20 cellular contexts compared by ENCODE assay signal in genomic region chr14:73438993-73439392, GRCh38. TPM values are rescaled to one million over a fixed set of nuclear protein-coding genes. Genes with fewer than 3 reads are reported as not detected.
DNase-seq lines count a peak whose midpoint lies in the region; ATAC-seq and TF ChIP-seq lines count a peak whose summit lies in the region.
"Had no signal": no experiment of that assay in that cellular context is flagged by ENCODE, and none has a peak within 500 bp of the region (broad histone marks: within the 10 kb centered on the region; RNA-seq: fewer than 3 reads in every experiment).

No MANE protein-coding gene starts in this region.

- WGBS in SK-N-SH (ENCODE audit: low lambda C conversion rate): 50% methylated on average over 2 of the region's 2 CpGs

- POLR2A ChIA-PET in SK-N-SH (lab: Yijun Ruan, JAX): no interaction called here

- CTCF ChIA-PET in SK-N-SH (lab: Yijun Ruan, JAX): interaction anchor here (1.7 kb wide), 1 partner anchor 30 kb away, joined by 3 read pairs; no protein-coding TSS in a partner anchor

- ATAC-seq in SK-N-SH treated with all-trans-retinoic acid at 6 μM for 48 hours: no peak

- peaks cover 2 to 7% of the 10 kb centered on the region in 2 experiments; a peak in 3 of 4 replicates for H3K4me1 ChIP-seq in SK-N-SH (ENCODE audit: control insufficient read depth in 1 of 2, insufficient read depth in 2 of 2, low read depth in 1 of 2, low read length in 1 of 2)

- TF ChIP-seq RAD21 in SK-N-SH (IDR thresholded peaks at IDR 0.05; ENCODE audit: low read length): no peak

- H2AFZ ChIP-seq in SK-N-SH (ENCODE audit: low read depth): no peak overlapping the region
- H2AFZ ChIP-seq: GM23248 had no signal

- H3F3A ChIP-seq in SK-N-SH (replicated peaks; ENCODE audit: insufficient read depth): no peaks in the 10 kb centered on the region

- H3K4me3 ChIP-seq in SK-N-SH (ENCODE audit: low read depth in 2 of 2, low read length in 1 of 2): no peak overlapping the region
- H3K4me3 ChIP-seq: GM23248 had no signal

- DNase-seq in SK-N-SH: no peak
- DNase-seq in dermis blood vessel endothelial cell: peak; percentile 32
- DNase-seq in medulla oblongata (ENCODE audit: extremely low spot score): peak; percentile 54
- DNase-seq in pons (ENCODE audit: low spot score): peak; percentile 28
- no peak for DNase-seq in hippocampal formation (lab: John Stamatoyannopoulos, UW)
- DNase-seq in caudate nucleus (lab: John Stamatoyannopoulos, UW): no peak
- no peak for DNase-seq in AML-193 (lab: John Stamatoyannopoulos, UW)
- DNase-seq: ACHN; C1 segment of cervical spinal cord; Calu3; CD4-positive, alpha-beta memory T cell; COR-L47; DMS53; DMS79 treated with DMSO at 0.1 percent for 48 hours; GF-D8; GM23248; H7; HCEC 1CT had no signal

- H3K4me2 ChIP-seq in SK-N-SH: 0 out of 2 replicates have a peak overlapping the region, but pooled peaks have one; percentile 14

- TF ChIP-seq EP300 in SK-N-SH (IDR thresholded peaks at IDR 0.05; ENCODE audit: borderline replicate concordance in 1 of 2, low read depth in 1 of 2, low read length in 1 of 2): no peak

- H3K27ac ChIP-seq in SK-N-SH (ENCODE audit: low read depth in 2 of 2, low read length in 1 of 2): peak overlapping the region in 1 of 2 experiments; percentile 29; a peak in 1 of 4 replicates
- H3K27ac ChIP-seq in caudate nucleus (ENCODE audit: low read depth, low read length): no peak overlapping the region
- H3K27ac ChIP-seq: 22Rv1, GM23248 had no signal

- no peaks in the 10 kb centered on the region for H3K27me3 ChIP-seq in SK-N-SH (ENCODE audit: insufficient read depth)

- H4K20me1 ChIP-seq in SK-N-SH (ENCODE audit: insufficient read depth): peaks cover 70% of the 10 kb centered on the region

- peaks cover 0 to 7% of the 10 kb centered on the region in 2 experiments for H3K36me3 ChIP-seq in SK-N-SH (replicated peaks in 1 of 2; ENCODE audit: control insufficient read depth in 1 of 2, insufficient read depth in 2 of 2, low read length in 1 of 2)

- no peak for TF ChIP-seq CTCF in SK-N-SH (IDR thresholded peaks at IDR 0.05)

- peaks cover 96% of the 10 kb centered on the region for H3K79me2 ChIP-seq in SK-N-SH (ENCODE audit: insufficient read depth)

- no peaks in the 10 kb centered on the region for H3K9me3 ChIP-seq in SK-N-SH

- no peaks in the 10 kb centered on the region for H3K9me2 ChIP-seq in SK-N-SH

- H3K9ac ChIP-seq in SK-N-SH: no peak overlapping the region
- H3K9ac ChIP-seq: GM23248 had no signal

TF ChIP-seq in SK-N-SH, 30 proteins besides CTCF, POLR2A, EP300 and RAD21 (continues in another document):
- TF ChIP-seq MEF2A (IDR thresholded peaks at IDR 0.05; ENCODE audit: borderline replicate concordance, low read depth) (no peak), TEAD4 (IDR thresholded peaks at IDR 0.05; ENCODE audit: borderline replicate concordance, insufficient read depth) (no peak), FOXJ3 (CRISPR knock-in tag; IDR thresholded peaks at IDR 0.05) (no peak), RXRA (IDR thresholded peaks at IDR 0.05; ENCODE audit: borderline replicate concordance, low read depth) (no peak), POLR2AphosphoS5 (IDR thresholded peaks at IDR 0.05; ENCODE audit: low read depth, low read length) (no peak), MXI1 (IDR thresholded peaks at IDR 0.05; ENCODE audit: low read depth, low read length) (no peak), SIN3A (IDR thresholded peaks at IDR 0.05; ENCODE audit: borderline replicate concordance, low read depth, low read length) (no peak), TAF1 (IDR thresholded peaks at IDR 0.05; ENCODE audit: borderline replicate concordance, low read depth, low read length) (no peak), RCOR1 (IDR thresholded peaks at IDR 0.05; ENCODE audit: low read length) (no peak), REST (IDR thresholded peaks at IDR 0.05; ENCODE audit: low read depth, low read length) (no peak)

TF ChIP-seq in SK-N-SH treated with all-trans-retinoic acid at 6 μM for 48 hours, 23 proteins besides CTCF, POLR2A, EP300 and RAD21:
- TF ChIP-seq ZNF565 (CRISPR knock-in tag; conservative IDR thresholded peaks at IDR 0.05; ENCODE audit: low read depth) (no peak), ISL1 (CRISPR knock-in tag; IDR thresholded peaks at IDR 0.05) (no peak), RARB (CRISPR knock-in tag; IDR thresholded peaks at IDR 0.05) (no peak), ESRRG (CRISPR knock-in tag; IDR thresholded peaks at IDR 0.05) (no peak), CSDC2 (CRISPR knock-in tag; IDR thresholded peaks at IDR 0.05) (no peak), TOX (CRISPR knock-in tag; IDR thresholded peaks at IDR 0.05; ENCODE audit: borderline replicate concordance) (no peak), BACH2 (CRISPR knock-in tag; IDR thresholded peaks at IDR 0.05; ENCODE audit: borderline replicate concordance) (no peak), ZFP3 (CRISPR knock-in tag; IDR thresholded peaks at IDR 0.05) (no peak), SNAI2 (CRISPR knock-in tag; IDR thresholded peaks at IDR 0.05) (no peak), ZC3H10 (CRISPR knock-in tag; IDR thresholded peaks at IDR 0.05) (no peak), PPARA (CRISPR knock-in tag; IDR thresholded peaks at IDR 0.05; ENCODE audit: borderline replicate concordance) (no peak), POU6F1 (CRISPR knock-in tag; IDR thresholded peaks at IDR 0.05; ENCODE audit: borderline replicate concordance, low read depth) (no peak), PATZ1 (CRISPR knock-in tag; IDR thresholded peaks at IDR 0.05; ENCODE audit: borderline replicate concordance) (no peak), ZFP30 (CRISPR knock-in tag; IDR thresholded peaks at IDR 0.05) (no peak)

RNA-seq across cellular contexts. Expression of gene NUMB, which starts 19.4 kb away (rescaled TPM):
- polyA plus RNA-seq in SK-N-SH (2012; rRNA removed): 58.4 and 70.8 TPM in 2 replicates
- 45.8 and 48.6 TPM in 2 replicates for polyA plus RNA-seq in SK-N-SH (2012; cell fraction: cytosol; rRNA removed)
- 114 and 116 TPM in 2 replicates for polyA plus RNA-seq in SK-N-SH (2012; cell fraction: nucleus; rRNA removed)
- total RNA-seq in dermis blood vessel endothelial cell: 46.3 and 81.6 TPM in 2 replicates

RNA-seq across cellular contexts. Expression of gene RIOX1, which starts 51.7 kb away (rescaled TPM):
- 10.2 and 11.2 TPM in 2 replicates for polyA plus RNA-seq in SK-N-SH (2012; rRNA removed)
- 6.2 and 9.4 TPM in 2 replicates for polyA plus RNA-seq in SK-N-SH (2012; cell fraction: cytosol; rRNA removed)
- polyA plus RNA-seq in SK-N-SH (2012; cell fraction: nucleus; rRNA removed): 7.0 and 7.6 TPM in 2 replicates
- total RNA-seq in dermis blood vessel endothelial cell: 27.0 and 31.0 TPM in 2 replicates

Comparison
In these comparisons a context has a peak if more than half of its experiments do, and no peak if none do; other contexts are left out.
1. DNase-seq: peak in dermis blood vessel endothelial cell (single experiment), medulla oblongata (single experiment) and pons (single experiment); none in SK-N-SH (single experiment), hippocampal formation (0 of 2), caudate nucleus (0 of 61) and AML-193 (0 of 2).